ENCODE assay signal across 2 cellular contexts in the genomic region with DNA sequence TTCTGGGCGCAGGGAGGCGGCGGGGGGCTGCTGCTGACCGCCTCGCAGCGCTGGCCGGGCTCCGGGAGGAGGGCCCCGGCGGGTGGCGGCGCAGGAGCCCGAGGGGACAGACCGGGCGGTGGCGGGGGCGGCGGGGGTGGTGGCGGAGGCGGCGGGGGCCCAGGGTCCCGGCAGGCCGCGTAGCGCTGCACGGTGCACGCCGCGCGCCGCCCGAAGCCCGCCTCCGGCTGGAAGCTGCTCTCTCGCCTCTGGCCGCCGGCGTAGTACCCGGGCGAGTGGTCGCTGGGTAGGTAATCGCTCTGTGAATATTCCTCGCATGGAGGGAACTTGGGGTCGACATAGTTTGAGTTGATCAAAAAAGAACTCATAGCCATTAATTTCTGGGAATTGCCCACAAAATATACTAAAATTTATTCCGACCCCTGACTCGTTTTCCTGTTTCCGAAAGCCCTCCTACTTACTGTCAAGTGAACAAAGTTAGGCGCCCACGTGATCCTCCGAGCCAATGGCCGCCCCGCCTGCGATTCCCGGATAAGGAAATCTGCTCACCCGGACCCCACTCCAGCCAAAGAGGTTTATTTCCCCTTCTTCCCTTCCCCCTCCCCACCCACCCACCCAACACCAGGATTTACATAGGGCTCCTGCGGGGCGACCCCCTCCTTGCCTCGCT.
TF ChIP-seq lines count a peak whose summit lies in the region.

A gene (minus strand): TSS at position 405 of the 670 bp plus-strand sequence. CDS start 31 bp downstream, at position 374.

TF ChIP-seq in SK-N-SH, 30 proteins besides CTCF, POLR2A, EP300 and RAD21:
- TF ChIP-seq, protein P1, sequence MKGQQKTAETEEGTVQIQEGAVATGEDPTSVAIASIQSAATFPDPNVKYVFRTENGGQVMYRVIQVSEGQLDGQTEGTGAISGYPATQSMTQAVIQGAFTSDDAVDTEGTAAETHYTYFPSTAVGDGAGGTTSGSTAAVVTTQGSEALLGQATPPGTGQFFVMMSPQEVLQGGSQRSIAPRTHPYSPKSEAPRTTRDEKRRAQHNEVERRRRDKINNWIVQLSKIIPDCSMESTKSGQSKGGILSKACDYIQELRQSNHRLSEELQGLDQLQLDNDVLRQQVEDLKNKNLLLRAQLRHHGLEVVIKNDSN (IDR thresholded peaks at IDR 0.05; ENCODE audit: borderline replicate concordance, low read depth) = peak; percentile 74; the same call in 1 of the 2 replicates
- TF ChIP-seq GATA2 (CRISPR knock-in tag; IDR thresholded peaks at IDR 0.05) = no peak

TF ChIP-seq in SK-N-SH treated with all-trans-retinoic acid at 6 μM for 48 hours, 23 proteins besides CTCF, POLR2A, EP300 and RAD21:
- TF ChIP-seq, protein P2, sequence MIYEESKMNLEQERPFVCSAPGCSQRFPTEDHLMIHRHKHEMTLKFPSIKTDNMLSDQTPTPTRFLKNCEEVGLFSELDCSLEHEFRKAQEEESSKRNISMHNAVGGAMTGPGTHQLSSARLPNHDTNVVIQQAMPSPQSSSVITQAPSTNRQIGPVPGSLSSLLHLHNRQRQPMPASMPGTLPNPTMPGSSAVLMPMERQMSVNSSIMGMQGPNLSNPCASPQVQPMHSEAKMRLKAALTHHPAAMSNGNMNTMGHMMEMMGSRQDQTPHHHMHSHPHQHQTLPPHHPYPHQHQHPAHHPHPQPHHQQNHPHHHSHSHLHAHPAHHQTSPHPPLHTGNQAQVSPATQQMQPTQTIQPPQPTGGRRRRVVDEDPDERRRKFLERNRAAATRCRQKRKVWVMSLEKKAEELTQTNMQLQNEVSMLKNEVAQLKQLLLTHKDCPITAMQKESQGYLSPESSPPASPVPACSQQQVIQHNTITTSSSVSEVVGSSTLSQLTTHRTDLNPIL (CRISPR knock-in tag; IDR thresholded peaks at IDR 0.05; ENCODE audit: low read depth) = no peak
- TF ChIP-seq ISL1 (CRISPR knock-in tag; IDR thresholded peaks at IDR 0.05) = no peak
- TF ChIP-seq PPARA (CRISPR knock-in tag; IDR thresholded peaks at IDR 0.05; ENCODE audit: borderline replicate concordance) = no peak
- TF ChIP-seq ZNF565 (CRISPR knock-in tag; conservative IDR thresholded peaks at IDR 0.05; ENCODE audit: low read depth) = no peak
- TF ChIP-seq TOX (CRISPR knock-in tag; IDR thresholded peaks at IDR 0.05; ENCODE audit: borderline replicate concordance) = no peak
- TF ChIP-seq, protein P3, sequence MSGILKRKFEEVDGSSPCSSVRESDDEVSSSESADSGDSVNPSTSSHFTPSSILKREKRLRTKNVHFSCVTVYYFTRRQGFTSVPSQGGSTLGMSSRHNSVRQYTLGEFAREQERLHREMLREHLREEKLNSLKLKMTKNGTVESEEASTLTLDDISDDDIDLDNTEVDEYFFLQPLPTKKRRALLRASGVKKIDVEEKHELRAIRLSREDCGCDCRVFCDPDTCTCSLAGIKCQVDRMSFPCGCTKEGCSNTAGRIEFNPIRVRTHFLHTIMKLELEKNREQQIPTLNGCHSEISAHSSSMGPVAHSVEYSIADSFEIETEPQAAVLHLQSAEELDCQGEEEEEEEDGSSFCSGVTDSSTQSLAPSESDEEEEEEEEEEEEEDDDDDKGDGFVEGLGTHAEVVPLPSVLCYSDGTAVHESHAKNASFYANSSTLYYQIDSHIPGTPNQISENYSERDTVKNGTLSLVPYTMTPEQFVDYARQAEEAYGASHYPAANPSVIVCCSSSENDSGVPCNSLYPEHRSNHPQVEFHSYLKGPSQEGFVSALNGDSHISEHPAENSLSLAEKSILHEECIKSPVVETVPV (CRISPR knock-in tag; IDR thresholded peaks at IDR 0.05) = no peak
- no peak for TF ChIP-seq SNAI2 (CRISPR knock-in tag; IDR thresholded peaks at IDR 0.05)
- no peak for TF ChIP-seq CSDC2 (CRISPR knock-in tag; IDR thresholded peaks at IDR 0.05)
- TF ChIP-seq, protein P4, sequence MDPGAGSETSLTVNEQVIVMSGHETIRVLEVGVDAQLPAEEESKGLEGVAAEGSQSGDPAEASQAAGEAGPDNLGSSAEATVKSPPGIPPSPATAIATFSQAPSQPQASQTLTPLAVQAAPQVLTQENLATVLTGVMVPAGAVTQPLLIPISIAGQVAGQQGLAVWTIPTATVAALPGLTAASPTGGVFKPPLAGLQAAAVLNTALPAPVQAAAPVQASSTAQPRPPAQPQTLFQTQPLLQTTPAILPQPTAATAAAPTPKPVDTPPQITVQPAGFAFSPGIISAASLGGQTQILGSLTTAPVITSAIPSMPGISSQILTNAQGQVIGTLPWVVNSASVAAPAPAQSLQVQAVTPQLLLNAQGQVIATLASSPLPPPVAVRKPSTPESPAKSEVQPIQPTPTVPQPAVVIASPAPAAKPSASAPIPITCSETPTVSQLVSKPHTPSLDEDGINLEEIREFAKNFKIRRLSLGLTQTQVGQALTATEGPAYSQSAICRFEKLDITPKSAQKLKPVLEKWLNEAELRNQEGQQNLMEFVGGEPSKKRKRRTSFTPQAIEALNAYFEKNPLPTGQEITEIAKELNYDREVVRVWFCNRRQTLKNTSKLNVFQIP (CRISPR knock-in tag; IDR thresholded peaks at IDR 0.05; ENCODE audit: borderline replicate concordance, low read depth) = no peak
